Comparison of ENCODE assay signal across 8 cellular contexts in the genomic region with DNA sequence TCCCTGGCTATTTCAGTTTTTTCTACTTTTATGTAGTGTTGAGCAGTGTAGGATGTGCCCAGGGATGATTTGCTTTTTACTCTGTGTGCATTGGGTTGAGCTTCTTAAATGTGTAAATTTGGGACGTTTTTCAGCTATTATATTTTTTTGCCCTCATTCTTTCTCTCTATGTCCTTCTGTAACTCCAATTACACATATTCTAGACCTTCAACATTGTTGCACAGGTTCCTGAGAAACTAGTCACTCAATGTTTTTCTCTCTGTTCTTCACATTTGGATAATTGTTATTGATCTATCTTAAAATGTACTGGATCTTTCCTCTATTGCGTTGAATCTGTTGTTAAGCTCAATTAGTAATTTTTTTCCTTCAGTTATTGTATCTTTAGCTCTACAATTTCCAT.
"Had no signal": no experiment of that assay in that cellular context is flagged by ENCODE, and none has a peak within 500 bp of the region (broad histone marks: within the 10 kb centered on the region; RNA-seq: fewer than 3 reads in every experiment).

No MANE protein-coding gene starts in this region.

- H3K4me3 ChIP-seq: GM23248, HAP-1 had no signal

- H3K9me3 ChIP-seq: HAP-1 had no signal

- H3K27ac Mint-ChIP-seq: H9, HFFc6 had no signal

- ATAC-seq: HCT116 had no signal

- DNase-seq: GM23248, GOT3, H7, H9, HCEC 1CT, HFFc6 had no signal

- H3K36me3 ChIP-seq: HAP-1 had no signal

- H3K4me1 ChIP-seq: HAP-1 had no signal

- H2AFZ ChIP-seq: GM23248 had no signal

- H3K4me3 Mint-ChIP-seq: H9, HFFc6 had no signal

- H3K27ac ChIP-seq: GM23248 had no signal
